In genomic region chr19:13363954-13364353, GRCh38 we compare ENCODE assay signal across 27 cellular contexts.
"Had no signal": no experiment of that assay in that cellular context is flagged by ENCODE, and none has a peak within 500 bp of the region (broad histone marks: within the 10 kb centered on the region; RNA-seq: fewer than 3 reads in every experiment).

No MANE protein-coding gene starts in this region.

- H3K36me3 ChIP-seq: adrenal gland, brain microvascular endothelial cell, esophagus squamous epithelium, gastroesophageal sphincter, heart right ventricle had no signal

- H3K27ac ChIP-seq: adrenal gland, brain microvascular endothelial cell, epithelial cell of prostate, esophagus squamous epithelium, gastroesophageal sphincter, heart right ventricle had no signal

- H3K27me3 ChIP-seq: adrenal gland, brain microvascular endothelial cell had no signal

- H3K4me1 ChIP-seq: adrenal gland, esophagus squamous epithelium, gastroesophageal sphincter, heart right ventricle had no signal

- ATAC-seq: activated naive CD8-positive, alpha-beta T cell treated with anti-CD3 and anti-CD28 coated beads, Interleukin-2, amount 50 U/mL, for 24 hours; activated T-cell treated with anti-CD3 and anti-CD28 coated beads, Interleukin-2, amount 50 U/mL, for 72 hours; effector memory CD8-positive, alpha-beta T cell; gastroesophageal sphincter; heart right ventricle; T-helper 17 cell had no signal

- DNase-seq: activated CD4-positive, alpha-beta memory T cell treated with anti-CD3 and anti-CD28 coated beads, Interleukin-2, amount 10 ng/mL, durations not matched to agents 7 days and 5 days; activated CD4-positive, alpha-beta T cell treated with anti-CD3 and anti-CD28 coated beads for 1 hour; activated CD4-positive, alpha-beta T cell treated with anti-CD3 and anti-CD28 coated beads for 4 hours; activated CD4-positive, alpha-beta T cell treated with anti-CD3 and anti-CD28 coated beads, Interleukin-2, amount 10 ng/mL, durations not matched to agents 7 days and 5 days; activated CD4-positive, alpha-beta T cell treated with anti-CD3 and anti-CD28 coated beads, Interleukin-2, amount 50 U/mL, for 4 hours; activated CD8-positive, alpha-beta memory T cell treated with anti-CD3 and anti-CD28 coated beads, Interleukin-2, amount 50 U/mL, for 48 hours; activated gamma-delta T cell treated with Interleukin-2 at 50 U/mL for 16 hours; activated naive CD4-positive, alpha-beta T cell treated with anti-CD3 and anti-CD28 coated beads for 36 hours; activated naive CD8-positive, alpha-beta T cell treated with anti-CD3 and anti-CD28 coated beads for 36 hours; activated naive CD8-positive, alpha-beta T cell treated with anti-CD3 and anti-CD28 coated beads, Interleukin-2, amount 50 U/mL, for 24 hours; activated T-cell treated with anti-CD3 and anti-CD28 coated beads for 4 hours; activated T-cell treated with anti-CD3 and anti-CD28 coated beads, Interleukin-2, amount 50 U/mL, for 24 hours; activated T-cell treated with anti-CD3 and anti-CD28 coated beads, Interleukin-2, amount 50 U/mL, for 72 hours; adrenal gland; brain microvascular endothelial cell; cortex of kidney; dermis blood vessel endothelial cell; effector CD4-positive, alpha-beta T cell; effector memory CD8-positive, alpha-beta T cell; esophagus squamous epithelium; foreskin melanocyte; heart right ventricle; T-helper 1 cell; T-helper 17 cell; T1000 had no signal

- H3K4me3 ChIP-seq: adrenal gland, esophagus squamous epithelium, gastroesophageal sphincter, heart right ventricle had no signal

- H3K9me3 ChIP-seq: adrenal gland had no signal
